ENCODE assay signal across 11 cellular contexts in genomic region chr19:46935066-46935663, GRCh38.
DNase-seq lines count a peak whose midpoint lies in the region; ATAC-seq and TF ChIP-seq lines count a peak whose summit lies in the region.
"Had no signal": no experiment of that assay in that cellular context is flagged by ENCODE, and none has a peak within 500 bp of the region (broad histone marks: within the 10 kb centered on the region; RNA-seq: fewer than 3 reads in every experiment).

No MANE protein-coding gene starts in this region.

- peaks cover 46% of the 10 kb centered on the region for H3K4me1 Mint-ChIP-seq in activated naive CD8-positive, alpha-beta T cell (ENCODE audit: low read depth)
- H3K4me1 Mint-ChIP-seq in neural progenitor cell = peaks cover 5% of the 10 kb centered on the region

- H2BK120ac ChIP-seq in IMR-90 (ENCODE audit: low read depth, low read length) = no peak overlapping the region

- no CpG with 5 or more reads among the region's 7 CpGs for WGBS in IMR-90 (ENCODE audit: extremely low coverage in 2 of 2, insufficient read length in 1 of 2), 2 experiments

- no peak overlapping the region for H2BK20ac ChIP-seq in IMR-90 (ENCODE audit: low read depth, low read length)

- TF ChIP-seq POLR2A in IMR-90 (IDR thresholded peaks at IDR 0.05; ENCODE audit: low read depth, low read length) (no peak), uterus (IDR thresholded peaks at IDR 0.05) (no peak)

- peaks cover 6% of the 10 kb centered on the region for H3K36me3 ChIP-seq in IMR-90 (ENCODE audit: control insufficient read depth, insufficient read depth, low read length)
- H3K36me3 ChIP-seq in neural progenitor cell = no peaks in the 10 kb centered on the region
- no peaks in the 10 kb centered on the region for H3K36me3 ChIP-seq in uterus

- H3K9me3 ChIP-seq in IMR-90 (ENCODE audit: control insufficient read depth, insufficient read depth, low read length) (no peaks in the 10 kb centered on the region), neural progenitor cell (ENCODE audit: low read depth) (no peaks in the 10 kb centered on the region), uterus (no peaks in the 10 kb centered on the region)

- no peak for TF ChIP-seq RAD21 in IMR-90 (IDR thresholded peaks at IDR 0.05; ENCODE audit: low read length)

- peak overlapping the region; percentile 15 for H3K4me3 Mint-ChIP-seq in activated naive CD8-positive, alpha-beta T cell
- H3K4me3 Mint-ChIP-seq in neural progenitor cell = no peak overlapping the region

- H4K8ac ChIP-seq in IMR-90 (ENCODE audit: low read depth in 2 of 2, low read length in 2 of 2) = no peak overlapping the region

- peak overlapping the region; percentile 65 for H3K27ac Mint-ChIP-seq in activated naive CD8-positive, alpha-beta T cell
- no peak overlapping the region for H3K27ac Mint-ChIP-seq in neural progenitor cell

- in situ Hi-C loops in IMR-90 (cut with MboI; ENCODE audit: low sequenced_read_pairs) = no loop called here

- no peaks in the 10 kb centered on the region for H3K27me3 Mint-ChIP-seq in activated naive CD8-positive, alpha-beta T cell
- peaks cover 2% of the 10 kb centered on the region for H3K27me3 Mint-ChIP-seq in neural progenitor cell (ENCODE audit: insufficient read depth, low read depth)

- intact Hi-C loops in IMR-90 (cut with micrococcal nuclease) (no loop called here), uterus (cut with DNase I; ENCODE audit: low total_unique reads) (no loop called here)

- TF ChIP-seq CTCF in IMR-90 (conservative IDR thresholded peaks at IDR 0.05; ENCODE audit: low read depth, low read length) (no peak), neural progenitor cell (IDR thresholded peaks at IDR 0.05) (no peak), uterus (IDR thresholded peaks at IDR 0.05) (no peak)

- DNase-seq in DMS153 treated with DMSO at 0.1 percent for 48 hours (lab: John Stamatoyannopoulos, UW; ENCODE audit: unreplicated experiment) (peak; percentile 5), DMS153 (lab: John Stamatoyannopoulos, UW) (no peak), IMR-90 (peak; percentile 18), neural progenitor cell (ENCODE audit: low spot score) (no peak), uterus (no peak), CD1c-positive myeloid dendritic cell (ENCODE audit: extremely low spot score) (no peak), NCI-H128 (lab: John Stamatoyannopoulos, UW; ENCODE audit: unreplicated experiment) (no peak)
- DNase-seq: aorta, NCI-H2081 treated with DMSO at 0.1 percent for 48 hours had no signal

- H3K56ac ChIP-seq in IMR-90 (ENCODE audit: extremely low read depth, insufficient read depth, low read length) = no peak overlapping the region

- peaks cover 86% of the 10 kb centered on the region for H3K79me2 ChIP-seq in neural progenitor cell (ENCODE audit: low read depth)

- H3K4me2 ChIP-seq in IMR-90 (ENCODE audit: low read depth, low read length) = peak overlapping the region; percentile 8; the same call in 1 of the 2 replicates
- no peak overlapping the region for H3K4me2 ChIP-seq in neural progenitor cell

- H3K4me3 ChIP-seq in IMR-90 (ENCODE audit: insufficient read depth, low read depth, low read length) = no peak overlapping the region
- no peak overlapping the region for H3K4me3 ChIP-seq in neural progenitor cell
- H3K4me3 ChIP-seq in uterus = no peak overlapping the region

- CTCF ChIA-PET in IMR-90 (lab: Yijun Ruan, JAX) = no interaction called here

- no TSS peak for BruUV-seq in IMR-90 (replicated peaks; lab: Mats Ljungman, UMichigan)

- POLR2A ChIA-PET in IMR-90 (lab: Charles Lee; ENCODE audit: unreplicated experiment) = no interaction called here

- H3K9ac ChIP-seq in IMR-90 (ENCODE audit: low read depth, low read length) (no peak overlapping the region), neural progenitor cell (no peak overlapping the region)

- H2AFZ ChIP-seq in IMR-90 (replicated peaks; ENCODE audit: low read length, poor library complexity) = no peak overlapping the region
- H2AFZ ChIP-seq in neural progenitor cell (replicated peaks) = no peak overlapping the region

- H3F3A ChIP-seq in neural progenitor cell (ENCODE audit: low read depth) = peaks cover 3% of the 10 kb centered on the region

- peak overlapping the region; percentile 9; the same call in 1 of the 3 replicates for H2BK15ac ChIP-seq in IMR-90 (ENCODE audit: low read depth, low read length)

- H3K18ac ChIP-seq in IMR-90 (ENCODE audit: low read depth, low read length) = peak overlapping the region; percentile 27; the same call in 1 of the 2 replicates

- no peaks in the 10 kb centered on the region for H3K9me3 Mint-ChIP-seq in activated naive CD8-positive, alpha-beta T cell (ENCODE audit: low read depth)
- H3K9me3 Mint-ChIP-seq in neural progenitor cell = no peaks in the 10 kb centered on the region

- peaks cover 3% of the 10 kb centered on the region for H3K36me3 Mint-ChIP-seq in activated naive CD8-positive, alpha-beta T cell
- H3K36me3 Mint-ChIP-seq in neural progenitor cell = peaks cover 4% of the 10 kb centered on the region

- peaks cover 27 to 75% of the 10 kb centered on the region in 2 experiments for H3K79me1 ChIP-seq in IMR-90 (ENCODE audit: low read depth in 1 of 2, low read length in 2 of 2)

- peaks cover 21% of the 10 kb centered on the region for H3K4me1 ChIP-seq in IMR-90 (ENCODE audit: control insufficient read depth, insufficient read depth, low read length)
- H3K4me1 ChIP-seq in neural progenitor cell = no peaks in the 10 kb centered on the region
- H3K4me1 ChIP-seq in uterus = no peaks in the 10 kb centered on the region

- peak overlapping the region; percentile 47; the same call in 1 of the 2 replicates for H2AK5ac ChIP-seq in IMR-90 (ENCODE audit: low read depth, low read length)

- H2AK9ac ChIP-seq in IMR-90 (replicated peaks; ENCODE audit: low read depth, low read length, poor library complexity) = no peak overlapping the region

- dilution Hi-C loops in IMR-90 (cut with HindIII; ENCODE audit: low sequenced_read_pairs, unreplicated experiment) = no loop called here

- peak overlapping the region; percentile 5; the same call in 1 of the 2 replicates for H4K91ac ChIP-seq in IMR-90 (ENCODE audit: insufficient read depth, low read depth, low read length)

- ATAC-seq in IMR-90 (ENCODE audit: low read depth) = no peak
- ATAC-seq: sciatic nerve had no signal

- H4K20me1 ChIP-seq in IMR-90 (ENCODE audit: insufficient read depth, low read length) = peaks cover 58% of the 10 kb centered on the region
- H4K20me1 ChIP-seq in neural progenitor cell (ENCODE audit: low read depth) = peaks cover 68% of the 10 kb centered on the region

- H3K27me3 ChIP-seq in IMR-90 (ENCODE audit: control insufficient read depth, insufficient read depth, low read length) (no peaks in the 10 kb centered on the region), neural progenitor cell (no peaks in the 10 kb centered on the region), uterus (no peaks in the 10 kb centered on the region)

- H3K4ac ChIP-seq in IMR-90 (ENCODE audit: low read depth, low read length) = peak overlapping the region; percentile 39; the same call in 1 of the 2 replicates

- peak overlapping the region; percentile 10 for H3K14ac ChIP-seq in IMR-90 (replicated peaks; ENCODE audit: low read depth, low read length)

- peak overlapping the region; percentile 34; the same call in 1 of the 2 replicates for H3K23ac ChIP-seq in IMR-90 (ENCODE audit: low read depth, low read length)

- H3K27ac ChIP-seq in IMR-90 (ENCODE audit: insufficient read depth, low read length) = no peak overlapping the region
- peak overlapping the region; percentile 1 for H3K27ac ChIP-seq in neural progenitor cell
- H3K27ac ChIP-seq in uterus = peak overlapping the region in 1 of 2 donors; percentile 17

- peaks cover 26% of the 10 kb centered on the region for H3K9me1 ChIP-seq in IMR-90 (ENCODE audit: insufficient read depth, low read length)

- no peak overlapping the region for H4K5ac ChIP-seq in IMR-90 (ENCODE audit: low read depth, low read length)

- H2BK5ac ChIP-seq in IMR-90 (ENCODE audit: low read depth, low read length, poor library complexity, severe bottlenecking) = peak overlapping the region; percentile 10

TF ChIP-seq in IMR-90, 13 proteins besides CTCF, POLR2A, EP300 and RAD21:
- TF ChIP-seq SMC3 (IDR thresholded peaks at IDR 0.05; ENCODE audit: low read depth, low read length) (no peak), FOS (IDR thresholded peaks at IDR 0.05; ENCODE audit: low read depth, low read length) (no peak), BHLHE40 (IDR thresholded peaks at IDR 0.05; ENCODE audit: low read depth, low read length) (no peak), CHD1 (IDR thresholded peaks at IDR 0.05; ENCODE audit: low read depth, low read length) (no peak), MAFK (IDR thresholded peaks at IDR 0.05; ENCODE audit: low read depth, low read length) (no peak), CEBPB (IDR thresholded peaks at IDR 0.05; ENCODE audit: low read depth, low read length) (no peak), MXI1 (IDR thresholded peaks at IDR 0.05; ENCODE audit: borderline replicate concordance, low read depth, low read length) (no peak), RFX5 (IDR thresholded peaks at IDR 0.05; ENCODE audit: low read depth, low read length) (no peak), MAZ (IDR thresholded peaks at IDR 0.05; ENCODE audit: borderline replicate concordance, low read depth, low read length) (no peak), NFE2L2 (IDR thresholded peaks at IDR 0.05; ENCODE audit: low read depth, low read length) (no peak), RCOR1 (IDR thresholded peaks at IDR 0.05; ENCODE audit: insufficient replicate concordance, low read length) (no peak), ELK1 (IDR thresholded peaks at IDR 0.05; ENCODE audit: borderline replicate concordance, low read depth, low read length) (no peak)
TF ChIP-seq in IMR-90: peak in this region for 0.

Comparison
In these comparisons a context has a peak if more than half of its experiments do, and no peak if none do; other contexts are left out.
1. DNase-seq: peak in DMS153 treated with DMSO at 0.1 percent for 48 hours (single experiment) and IMR-90 (single experiment); none in DMS153 (single experiment), neural progenitor cell (single experiment), uterus (0 of 2), CD1c-positive myeloid dendritic cell (single experiment) and NCI-H128 (single experiment).